17 cellular contexts compared by ENCODE assay signal in the genomic region with DNA sequence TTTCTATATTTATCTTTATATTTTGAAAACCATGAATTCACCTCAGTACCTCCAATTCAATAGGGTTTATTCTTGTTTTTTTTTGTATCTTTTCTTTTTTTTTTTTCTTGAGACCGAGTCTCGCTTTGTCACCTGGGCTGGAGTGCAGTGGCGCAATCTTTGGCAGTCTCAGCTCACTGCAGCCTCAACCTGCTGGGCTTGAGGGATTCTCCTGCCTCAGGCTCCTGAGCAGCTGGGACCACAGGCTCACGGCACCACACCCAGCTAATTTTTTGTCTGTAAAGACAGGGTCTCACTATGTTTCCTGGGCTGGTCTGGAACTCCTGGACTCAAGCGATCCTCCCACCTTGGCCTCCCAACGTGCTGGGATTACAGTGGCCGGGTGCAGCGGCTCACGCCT. TPM values are rescaled to one million over a fixed set of nuclear protein-coding genes. Genes with fewer than 3 reads are reported as not detected.
DNase-seq lines count a peak whose midpoint lies in the region; ATAC-seq and TF ChIP-seq lines count a peak whose summit lies in the region.
"Had no signal": no experiment of that assay in that cellular context is flagged by ENCODE, and none has a peak within 500 bp of the region (broad histone marks: within the 10 kb centered on the region; RNA-seq: fewer than 3 reads in every experiment).

No MANE protein-coding gene starts in this region.

- H3K36me3 ChIP-seq in GM23338 (ENCODE audit: insufficient read depth): no peaks in the 10 kb centered on the region; the same call in 1 of the 2 replicates

- H3K27ac ChIP-seq in epithelial cell of prostate (peak overlapping the region; percentile 16), GM23338 (ENCODE audit: low read depth) (no peak overlapping the region)
- H3K27ac ChIP-seq: 22Rv1 had no signal

- H3F3A ChIP-seq in GM23338 (replicated peaks; ENCODE audit: low read depth): no peaks in the 10 kb centered on the region

- H3K4me3 Mint-ChIP-seq in T-helper 1 cell treated with Interleukin-12 subunit alpha and Interleukin-12 subunit beta and Interleukin-4 antibody, amounts not matched to agents 30 μg/mL and 1 μg/mL, for 36 hours: no peak overlapping the region
- no peak overlapping the region for H3K4me3 Mint-ChIP-seq in stimulated activated memory B cell treated with anti-CD40 and anti-IgM and Interleukin-4, amounts not matched to agents 10 μg/mL and 1 μg/mL and 100 μg/mL, for 72 hours
- no peak overlapping the region for H3K4me3 Mint-ChIP-seq in osteocyte (ENCODE audit: unreplicated experiment)
- no peak overlapping the region for H3K4me3 Mint-ChIP-seq in GM23338
- H3K4me3 Mint-ChIP-seq: HFFc6 had no signal

- no peaks in the 10 kb centered on the region for H3K4me1 ChIP-seq in GM23338 (ENCODE audit: insufficient read depth)

- no peak overlapping the region for H3K4me2 ChIP-seq in GM23338

- H3K27me3 ChIP-seq in GM23338 (ENCODE audit: insufficient read depth): no peaks in the 10 kb centered on the region

- peak overlapping the region; percentile 18 for H3K27ac Mint-ChIP-seq in T-helper 1 cell treated with Interleukin-12 subunit alpha and Interleukin-12 subunit beta and Interleukin-4 antibody, amounts not matched to agents 30 μg/mL and 1 μg/mL, for 36 hours
- peak overlapping the region; percentile 38 for H3K27ac Mint-ChIP-seq in stimulated activated memory B cell treated with anti-CD40 and anti-IgM and Interleukin-4, amounts not matched to agents 10 μg/mL and 1 μg/mL and 100 μg/mL, for 72 hours
- H3K27ac Mint-ChIP-seq in osteocyte (ENCODE audit: unreplicated experiment) (no peak overlapping the region), GM23338 (no peak overlapping the region)
- H3K27ac Mint-ChIP-seq: HFFc6 had no signal

- H2AFZ ChIP-seq in GM23338: no peak overlapping the region

- DNase-seq in T-helper 1 cell: no peak
- peak; percentile 73 for DNase-seq in RPMI8226
- DNase-seq in epithelial cell of prostate (ENCODE audit: low read depth, low spot score): no peak
- no peak for DNase-seq in osteocyte (ENCODE audit: extremely low spot score, unreplicated experiment)
- no peak for DNase-seq in effector CD4-positive, alpha-beta T cell
- no peak for DNase-seq in GM23338 (ENCODE audit: low spot score)
- DNase-seq: HCEC 1CT, HFFc6 had no signal

- peaks cover 28% of the 10 kb centered on the region for H3K9me3 Mint-ChIP-seq in T-helper 1 cell treated with Interleukin-12 subunit alpha and Interleukin-12 subunit beta and Interleukin-4 antibody, amounts not matched to agents 30 μg/mL and 1 μg/mL, for 36 hours
- peaks cover 15% of the 10 kb centered on the region for H3K9me3 Mint-ChIP-seq in stimulated activated memory B cell treated with anti-CD40 and anti-IgM and Interleukin-4, amounts not matched to agents 10 μg/mL and 1 μg/mL and 100 μg/mL, for 72 hours
- H3K9me3 Mint-ChIP-seq in osteocyte (ENCODE audit: unreplicated experiment) (peaks cover 11% of the 10 kb centered on the region), GM23338 (peaks cover 26% of the 10 kb centered on the region)

- no peaks in the 10 kb centered on the region for H3K9me2 ChIP-seq in GM23338 (ENCODE audit: insufficient read depth)

- no peak overlapping the region for H3K4me3 ChIP-seq in GM23338
- H3K4me3 ChIP-seq: BLaER1 treated with 17β-estradiol and CSF1 and Interleukin-3, amounts not matched to agents 10 nM and 100 nM had no signal

- TF ChIP-seq CTCF in osteocyte (IDR thresholded peaks at IDR 0.05): no peak
- no peak for TF ChIP-seq CTCF in GM23338 (conservative IDR thresholded peaks at IDR 0.05; ENCODE audit: low read depth in 2 of 2)

- ATAC-seq in stimulated activated memory B cell treated with anti-CD40 and anti-IgM and Interleukin-4, amounts not matched to agents 10 μg/mL and 1 μg/mL and 100 μg/mL, for 72 hours: no peak
- ATAC-seq in GM23338: no peak
- ATAC-seq: HepG2 had no signal

- H3K4me1 Mint-ChIP-seq in T-helper 1 cell treated with Interleukin-12 subunit alpha and Interleukin-12 subunit beta and Interleukin-4 antibody, amounts not matched to agents 30 μg/mL and 1 μg/mL, for 36 hours (ENCODE audit: low read depth): peaks cover 9% of the 10 kb centered on the region
- peaks cover 15% of the 10 kb centered on the region for H3K4me1 Mint-ChIP-seq in stimulated activated memory B cell treated with anti-CD40 and anti-IgM and Interleukin-4, amounts not matched to agents 10 μg/mL and 1 μg/mL and 100 μg/mL, for 72 hours
- no peaks in the 10 kb centered on the region for H3K4me1 Mint-ChIP-seq in osteocyte (ENCODE audit: unreplicated experiment)
- peaks cover 3% of the 10 kb centered on the region; the same call in 2 of the 3 replicates for H3K4me1 Mint-ChIP-seq in GM23338

- peaks cover 12% of the 10 kb centered on the region for H3K36me3 Mint-ChIP-seq in T-helper 1 cell treated with Interleukin-12 subunit alpha and Interleukin-12 subunit beta and Interleukin-4 antibody, amounts not matched to agents 30 μg/mL and 1 μg/mL, for 36 hours (ENCODE audit: low read depth)
- peaks cover 13% of the 10 kb centered on the region for H3K36me3 Mint-ChIP-seq in stimulated activated memory B cell treated with anti-CD40 and anti-IgM and Interleukin-4, amounts not matched to agents 10 μg/mL and 1 μg/mL and 100 μg/mL, for 72 hours
- H3K36me3 Mint-ChIP-seq in osteocyte (ENCODE audit: unreplicated experiment) (no peaks in the 10 kb centered on the region), GM23338 (ENCODE audit: low read depth) (peaks cover 17% of the 10 kb centered on the region)

- no peaks in the 10 kb centered on the region for H4K20me1 ChIP-seq in GM23338 (replicated peaks; ENCODE audit: insufficient read depth)
- H4K20me1 ChIP-seq: BLaER1 treated with 17β-estradiol and CSF1 and Interleukin-3, amounts not matched to agents 10 nM and 100 nM had no signal

- peaks cover 38% of the 10 kb centered on the region for H3K27me3 Mint-ChIP-seq in T-helper 1 cell treated with Interleukin-12 subunit alpha and Interleukin-12 subunit beta and Interleukin-4 antibody, amounts not matched to agents 30 μg/mL and 1 μg/mL, for 36 hours (ENCODE audit: low read depth)
- no peaks in the 10 kb centered on the region for H3K27me3 Mint-ChIP-seq in stimulated activated memory B cell treated with anti-CD40 and anti-IgM and Interleukin-4, amounts not matched to agents 10 μg/mL and 1 μg/mL and 100 μg/mL, for 72 hours
- H3K27me3 Mint-ChIP-seq in osteocyte (ENCODE audit: unreplicated experiment) (peaks cover 4% of the 10 kb centered on the region), GM23338 (ENCODE audit: insufficient read depth, low read depth, poor library complexity) (peaks cover 5% of the 10 kb centered on the region)

- H3K79me2 ChIP-seq in GM23338 (replicated peaks; ENCODE audit: insufficient read depth): no peaks in the 10 kb centered on the region

TF ChIP-seq in GM23338, 12 proteins besides CTCF, POLR2A, EP300 and RAD21:
- TF ChIP-seq POLR2AphosphoS5 (IDR thresholded peaks at IDR 0.05; ENCODE audit: low read depth): no peak
- no peak for TF ChIP-seq JUNB (IDR thresholded peaks at IDR 0.05; ENCODE audit: unreplicated experiment)
- no peak for TF ChIP-seq ZNF114 (CRISPR knock-in tag; IDR thresholded peaks at IDR 0.05)
- no peak for TF ChIP-seq STAT1 (IDR thresholded peaks at IDR 0.05; ENCODE audit: unreplicated experiment)
- TF ChIP-seq NANOG (IDR thresholded peaks at IDR 0.05; ENCODE audit: borderline replicate concordance): no peak

RNA-seq across cellular contexts. Expression of gene EVI5L, which starts 23.1 kb away (rescaled TPM):
- total RNA-seq in osteocyte: 27.3 and 27.6 TPM in 2 replicates
- 14.0 and 16.2 TPM in 2 replicates for total RNA-seq in GM23338 (2014; rRNA removed; shearing (Covaris generic))
- polyA plus RNA-seq in GM23338 (2016; fragmentation: Nextera tagmentation; extraction: Ambion mirVana): 4.3 and 4.5 TPM in 2 replicates

RNA-seq across cellular contexts. Expression of gene CLEC4M, which starts 43.8 kb away (rescaled TPM):
- not detected in 2 replicates for total RNA-seq in osteocyte
- not detected in 2 replicates for total RNA-seq in GM23338 (2014; rRNA removed; shearing (Covaris generic))
- not detected in 2 replicates for polyA plus RNA-seq in GM23338 (2016; fragmentation: Nextera tagmentation; extraction: Ambion mirVana)
- total RNA-seq: A673; CD4-positive, CD25-positive, alpha-beta regulatory T cell; Daoy; H4; HepG2; HFFc6 had no signal
- polyA plus RNA-seq: HepG2 had no signal

RNA-seq across cellular contexts. Expression of gene CD209, which starts 59.5 kb away (rescaled TPM):
- total RNA-seq in osteocyte: not detected in 2 replicates
- total RNA-seq in GM23338 (2014; rRNA removed; shearing (Covaris generic)): 0.35 TPM in 1 of 2 replicates, not detected in the other
- polyA plus RNA-seq in GM23338 (2016; fragmentation: Nextera tagmentation; extraction: Ambion mirVana): not detected in 2 replicates
- total RNA-seq: A673; CD4-positive, CD25-positive, alpha-beta regulatory T cell; Daoy; HepG2; HFFc6 had no signal
- polyA plus RNA-seq: CD4-positive, CD25-positive, alpha-beta regulatory T cell; HepG2 had no signal

Comparison
In these comparisons a context has a peak if more than half of its experiments do, and no peak if none do; other contexts are left out.
1. H3K27ac Mint-ChIP-seq: peak in T-helper 1 cell treated with Interleukin-12 subunit alpha and Interleukin-12 subunit beta and Interleukin-4 antibody, amounts not matched to agents 30 μg/mL and 1 μg/mL, for 36 hours (single experiment) and stimulated activated memory B cell treated with anti-CD40 and anti-IgM and Interleukin-4, amounts not matched to agents 10 μg/mL and 1 μg/mL and 100 μg/mL, for 72 hours (single experiment); none in osteocyte (single experiment) and GM23338 (single experiment).